8 cellular contexts compared by ENCODE assay signal in genomic region chr18:48295586-48296311, GRCh38.
DNase-seq lines count a peak whose midpoint lies in the region; ATAC-seq and TF ChIP-seq lines count a peak whose summit lies in the region.

No MANE protein-coding gene starts in this region.

- CTCF ChIA-PET in Calu3 (lab: Charles Lee), result interaction anchor here (1.6 kb wide), 1 partner anchor 65 kb away, joined by 5 read pairs; no protein-coding TSS in a partner anchor

- DNase-seq in EH (ENCODE audit: low read depth), result peak; percentile 11
- peak; percentile 65 for DNase-seq in NCI-H146 (lab: John Stamatoyannopoulos, UW)
- DNase-seq in chondrocyte (ENCODE audit: low spot score), result no peak
- peak; percentile 27 for DNase-seq in nephron progenitor cell
- no peak for DNase-seq in CD1c-positive myeloid dendritic cell (ENCODE audit: extremely low spot score)
- DNase-seq in Calu3, result no peak

- peaks cover 14% of the 10 kb centered on the region for H3K4me1 Mint-ChIP-seq in chondrocyte (ENCODE audit: low read depth)
- peaks cover 40% of the 10 kb centered on the region for H3K4me1 Mint-ChIP-seq in nephron progenitor cell
- H3K4me1 Mint-ChIP-seq in Calu3 (ENCODE audit: low read depth, unreplicated experiment), result peaks cover 7% of the 10 kb centered on the region

- ATAC-seq in GM19455 (IDR thresholded peaks at IDR 0.05; ENCODE audit: unreplicated experiment), result no peak
- no peak for ATAC-seq in GM19023 (IDR thresholded peaks at IDR 0.05; ENCODE audit: unreplicated experiment)

- H3K4me3 Mint-ChIP-seq in chondrocyte (ENCODE audit: unreplicated experiment), result no peak overlapping the region
- no peak overlapping the region for H3K4me3 Mint-ChIP-seq in nephron progenitor cell
- H3K4me3 Mint-ChIP-seq in Calu3 (ENCODE audit: low read depth, unreplicated experiment), result no peak overlapping the region

- TF ChIP-seq CTCF in chondrocyte (IDR thresholded peaks at IDR 0.05) (peak; percentile 63), nephron progenitor cell (IDR thresholded peaks at IDR 0.05) (peak; percentile 38), Calu3 (IDR thresholded peaks at IDR 0.05; ENCODE audit: unreplicated experiment) (no peak)

- H3K9me3 Mint-ChIP-seq in chondrocyte (ENCODE audit: low read depth) (no peaks in the 10 kb centered on the region), nephron progenitor cell (no peaks in the 10 kb centered on the region), Calu3 (ENCODE audit: low read depth, unreplicated experiment) (no peaks in the 10 kb centered on the region)

- no TSS peak for BruUV-seq in Calu3 (replicated peaks; lab: Mats Ljungman, UMichigan)

- no peak overlapping the region for H3K27ac Mint-ChIP-seq in chondrocyte (ENCODE audit: unreplicated experiment)
- H3K27ac Mint-ChIP-seq in nephron progenitor cell, result no peak overlapping the region
- no peak overlapping the region for H3K27ac Mint-ChIP-seq in Calu3 (ENCODE audit: unreplicated experiment)

- intact Hi-C loops in Calu3 (cut with micrococcal nuclease; ENCODE audit: unreplicated experiment), result no loop called here

- no peaks in the 10 kb centered on the region for H3K36me3 Mint-ChIP-seq in chondrocyte (ENCODE audit: low read depth)
- H3K36me3 Mint-ChIP-seq in nephron progenitor cell (ENCODE audit: low read depth), result no peaks in the 10 kb centered on the region
- no peaks in the 10 kb centered on the region for H3K36me3 Mint-ChIP-seq in Calu3 (ENCODE audit: insufficient read depth, unreplicated experiment)

- H3K27me3 Mint-ChIP-seq in chondrocyte (ENCODE audit: low read depth), result peaks cover 2% of the 10 kb centered on the region
- H3K27me3 Mint-ChIP-seq in nephron progenitor cell (ENCODE audit: low read depth, poor library complexity), result peaks cover 5% of the 10 kb centered on the region
- H3K27me3 Mint-ChIP-seq in Calu3 (ENCODE audit: unreplicated experiment), result peaks cover 45% of the 10 kb centered on the region

Comparison
In these comparisons a context has a peak if more than half of its experiments do, and no peak if none do; other contexts are left out.
1. DNase-seq: peak in EH (single experiment), NCI-H146 (single experiment) and nephron progenitor cell (single experiment); none in chondrocyte (single experiment), CD1c-positive myeloid dendritic cell (single experiment) and Calu3 (single experiment).